ENCODE assay signal across 9 cellular contexts in the genomic region with DNA sequence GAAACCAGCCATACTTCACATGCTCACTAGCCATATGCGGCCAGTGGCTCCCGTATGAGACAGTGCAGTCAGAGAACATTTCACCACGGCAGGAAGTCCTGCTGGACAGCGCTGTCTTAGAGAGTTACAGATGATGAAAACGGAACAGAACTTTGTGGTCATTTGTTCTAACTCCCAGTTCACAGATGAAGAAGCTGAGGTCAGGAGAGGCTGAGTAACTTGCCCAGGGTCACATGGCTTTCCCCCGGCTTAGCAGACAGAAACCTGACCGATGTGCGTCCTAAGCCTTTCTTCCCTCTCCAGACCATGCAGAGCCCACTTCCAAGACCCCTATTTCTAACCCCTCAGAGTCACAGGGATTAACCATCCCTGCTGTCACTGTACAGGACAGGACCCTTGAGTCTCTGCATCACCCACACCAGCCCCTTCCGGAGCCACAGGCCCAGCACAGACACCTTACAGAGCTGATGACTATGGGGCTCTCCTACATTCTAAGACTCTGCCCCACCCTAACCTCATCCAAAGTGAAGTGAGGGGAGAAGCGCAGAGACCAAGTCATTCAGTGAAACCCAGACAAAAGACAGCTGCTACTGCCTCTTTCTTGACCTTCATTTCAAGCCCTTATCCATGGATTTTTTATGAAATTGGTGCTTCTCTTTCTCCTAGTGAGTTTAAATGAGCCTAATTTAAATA.
DNase-seq lines count a peak whose midpoint lies in the region; ATAC-seq and TF ChIP-seq lines count a peak whose summit lies in the region.
"Had no signal": no experiment of that assay in that cellular context is flagged by ENCODE, and none has a peak within 500 bp of the region (broad histone marks: within the 10 kb centered on the region; RNA-seq: fewer than 3 reads in every experiment).

No MANE protein-coding gene starts in this region.

- dilution Hi-C loops in mammary epithelial cell (cut with HindIII; ENCODE audit: low sequenced_read_pairs) = no loop called here

- peak in 1 of 2 donors; percentile 13 for ATAC-seq in CD4-positive, CD25-positive, alpha-beta regulatory T cell (ENCODE audit: low read depth in 2 of 2)
- ATAC-seq in GM19351 (IDR thresholded peaks at IDR 0.05; ENCODE audit: unreplicated experiment) (peak; percentile 80), HG03025 (IDR thresholded peaks at IDR 0.05; ENCODE audit: low FRiP score, unreplicated experiment) (peak; percentile 82)

- H2BK5ac ChIP-seq in mesendoderm (ENCODE audit: low read length) = no peak overlapping the region

- H3K79me2 ChIP-seq in SU-DHL-6 (ENCODE audit: insufficient read depth, low read length) (no peaks in the 10 kb centered on the region), mesendoderm (ENCODE audit: control insufficient read depth, insufficient read depth, low read length) (no peaks in the 10 kb centered on the region), mammary epithelial cell (ENCODE audit: insufficient read depth, low read length) (no peaks in the 10 kb centered on the region)

- in situ Hi-C loops in mammary epithelial cell (cut with MboI; ENCODE audit: low sequenced_read_pairs in 2 of 2) = no loop called here

- H3K23ac ChIP-seq in mesendoderm (ENCODE audit: low read length) = no peak overlapping the region

- no peak overlapping the region for H2BK15ac ChIP-seq in mesendoderm (replicated peaks; ENCODE audit: low read depth)

- H3K9me2 ChIP-seq in SU-DHL-6 (replicated peaks; ENCODE audit: insufficient read depth, low read length) = no peaks in the 10 kb centered on the region

- H2AK5ac ChIP-seq in mesendoderm (ENCODE audit: low read length) = no peak overlapping the region

- H3K27ac Mint-ChIP-seq in CD4-positive, CD25-positive, alpha-beta regulatory T cell = no peak overlapping the region

- H3K4ac ChIP-seq in mesendoderm (ENCODE audit: low read depth, low read length) = no peak overlapping the region

- peaks cover 0 to 25% (median 10%) of the 10 kb centered on the region in 4 donors for H3K4me1 Mint-ChIP-seq in CD4-positive, CD25-positive, alpha-beta regulatory T cell

- H3K4me1 ChIP-seq in CD4-positive, CD25-positive, alpha-beta regulatory T cell (ENCODE audit: control insufficient read depth, insufficient read depth, low read length, poor library complexity, severe bottlenecking) = peaks cover 5% of the 10 kb centered on the region
- H3K4me1 ChIP-seq in mesendoderm (ENCODE audit: control insufficient read depth, low read depth, low read length) = no peaks in the 10 kb centered on the region
- H3K4me1 ChIP-seq in mammary epithelial cell (ENCODE audit: insufficient read depth, low read length) = no peaks in the 10 kb centered on the region

- H3K4me3 Mint-ChIP-seq in CD4-positive, CD25-positive, alpha-beta regulatory T cell = peak overlapping the region in 1 of 4 donors; percentile 13

- TF ChIP-seq CTCF in SU-DHL-6 (IDR thresholded peaks at IDR 0.05; ENCODE audit: insufficient read depth, low read length, poor library complexity, severe bottlenecking) (no peak), mammary epithelial cell (conservative IDR thresholded peaks at IDR 0.05 in 1 of 2, IDR thresholded peaks at IDR 0.05 in 1 of 2; ENCODE audit: extremely low read depth in 1 of 2, insufficient read depth in 1 of 2, low read depth in 1 of 2, low read length in 2 of 2) (no peak)

- H3K4me3 ChIP-seq in CD4-positive, CD25-positive, alpha-beta regulatory T cell (ENCODE audit: low read depth, low read length) = peak overlapping the region; percentile 33
- H3K4me3 ChIP-seq in SU-DHL-6 (ENCODE audit: insufficient read depth, low read length, poor library complexity, severe bottlenecking) (no peak overlapping the region), mesendoderm (ENCODE audit: low read length) (no peak overlapping the region), mammary epithelial cell (replicated peaks in 1 of 3; ENCODE audit: insufficient read depth in 1 of 3, low read depth in 2 of 3, low read length in 3 of 3) (no peak overlapping the region)
- H3K4me3 ChIP-seq: SK-N-MC had no signal

- H3K9me3 ChIP-seq in CD4-positive, CD25-positive, alpha-beta regulatory T cell (ENCODE audit: control insufficient read depth in 2 of 2, low read length in 2 of 2) = no peaks in the 10 kb centered on the region
- no peaks in the 10 kb centered on the region for H3K9me3 ChIP-seq in SU-DHL-6 (ENCODE audit: insufficient read depth, low read length)
- H3K9me3 ChIP-seq in mammary epithelial cell (replicated peaks; ENCODE audit: insufficient read depth, low read length) = no peaks in the 10 kb centered on the region

- H3K27me3 ChIP-seq in CD4-positive, CD25-positive, alpha-beta regulatory T cell (ENCODE audit: control insufficient read depth, insufficient read depth, low read length) = no peaks in the 10 kb centered on the region
- no peaks in the 10 kb centered on the region for H3K27me3 ChIP-seq in SU-DHL-6 (ENCODE audit: low read length)
- no peaks in the 10 kb centered on the region for H3K27me3 ChIP-seq in mesendoderm (ENCODE audit: insufficient read depth, low read length, poor library complexity)
- no peaks in the 10 kb centered on the region for H3K27me3 ChIP-seq in mammary epithelial cell (ENCODE audit: insufficient read depth, low read length)

- no peak overlapping the region for H2BK120ac ChIP-seq in mesendoderm (ENCODE audit: low read depth, low read length)

- H2AFZ ChIP-seq in SU-DHL-6 (ENCODE audit: low read depth, low read length, severe bottlenecking) (peak overlapping the region; percentile 29), mammary epithelial cell (ENCODE audit: low read depth, low read length) (no peak overlapping the region)

- H3F3A ChIP-seq in SU-DHL-6 (ENCODE audit: insufficient read depth) = no peaks in the 10 kb centered on the region

- peak overlapping the region; percentile 34 for H3K4me2 ChIP-seq in SU-DHL-6 (ENCODE audit: low read depth, low read length, poor library complexity, severe bottlenecking)
- no peak overlapping the region for H3K4me2 ChIP-seq in mesendoderm (ENCODE audit: low read length)
- H3K4me2 ChIP-seq in mammary epithelial cell (ENCODE audit: insufficient read depth, low read depth, low read length) = no peak overlapping the region

- no peak overlapping the region for H4K5ac ChIP-seq in mesendoderm (ENCODE audit: low read length)

- H3K27ac ChIP-seq in CD4-positive, CD25-positive, alpha-beta regulatory T cell (ENCODE audit: insufficient read depth, low read length, poor library complexity, severe bottlenecking) = no peak overlapping the region
- no peak overlapping the region for H3K27ac ChIP-seq in SU-DHL-6 (ENCODE audit: low read depth, low read length)
- H3K27ac ChIP-seq in mesendoderm (ENCODE audit: low read depth, low read length) = no peak overlapping the region
- H3K27ac ChIP-seq in mammary epithelial cell (ENCODE audit: insufficient read depth, low read depth, low read length) = no peak overlapping the region
- H3K27ac ChIP-seq: SK-N-MC had no signal

- H3K56ac ChIP-seq in mesendoderm (ENCODE audit: low read length) = no peak overlapping the region

- DNase-seq in CD4-positive, CD25-positive, alpha-beta regulatory T cell = no peak
- DNase-seq in mesendoderm (no peak), NCI-H1436 treated with DMSO at 0.1 percent for 48 hours (lab: John Stamatoyannopoulos, UW) (no peak), mammary epithelial cell (no peak), amygdala (lab: John Stamatoyannopoulos, UW) (no peak)

- no TSS peak for BruUV-seq in mammary epithelial cell (replicated peaks; lab: Mats Ljungman, UMichigan)

- H3K27me3 Mint-ChIP-seq in CD4-positive, CD25-positive, alpha-beta regulatory T cell = no peaks in the 10 kb centered on the region

- no peaks in the 10 kb centered on the region for H3K79me1 ChIP-seq in mesendoderm (ENCODE audit: low read length)

- H3K18ac ChIP-seq in mesendoderm (ENCODE audit: low read length) = no peak overlapping the region

- no peaks in the 10 kb centered on the region for H3K36me3 Mint-ChIP-seq in CD4-positive, CD25-positive, alpha-beta regulatory T cell

- no peak overlapping the region for H4K8ac ChIP-seq in mesendoderm (ENCODE audit: low read depth, low read length)

- H3K9ac ChIP-seq in SU-DHL-6 (ENCODE audit: low read length) = no peak overlapping the region
- H3K9ac ChIP-seq in mesendoderm (ENCODE audit: low read length) = no peak overlapping the region
- no peak overlapping the region for H3K9ac ChIP-seq in mammary epithelial cell (ENCODE audit: insufficient read depth, low read length)

- intact Hi-C loops in mammary epithelial cell (cut with micrococcal nuclease) = no loop called here

- CTCF ChIA-PET in mammary epithelial cell (lab: Charles Lee; ENCODE audit: low non-redundant PET) = interaction anchor here (0.6 kb wide), 1 partner anchor 282 kb away, joined by 3 read pairs; no protein-coding TSS in a partner anchor

- no peaks in the 10 kb centered on the region for H3K36me3 ChIP-seq in CD4-positive, CD25-positive, alpha-beta regulatory T cell (ENCODE audit: control insufficient read depth, insufficient read depth, low read length)
- H3K36me3 ChIP-seq in SU-DHL-6 (ENCODE audit: low read length) (no peaks in the 10 kb centered on the region), mesendoderm (ENCODE audit: control insufficient read depth, insufficient read depth, low read length) (no peaks in the 10 kb centered on the region), mammary epithelial cell (ENCODE audit: insufficient read depth, low read length) (peaks cover 15% of the 10 kb centered on the region)

- no peaks in the 10 kb centered on the region for H3K9me3 Mint-ChIP-seq in CD4-positive, CD25-positive, alpha-beta regulatory T cell

- no CpG with 5 or more reads among the region's 10 CpGs for WGBS in mesendoderm (ENCODE audit: extremely low coverage, insufficient coverage, low lambda C conversion rate)
- 94% methylated on average over 10 of the region's 10 CpGs for WGBS in mammary epithelial cell (ENCODE audit: low coverage, missing lambda C conversion rate)

- H4K20me1 ChIP-seq in SU-DHL-6 (ENCODE audit: low read depth, low read length) = no peaks in the 10 kb centered on the region
- H4K20me1 ChIP-seq in mammary epithelial cell (ENCODE audit: insufficient read depth, low read length) = no peaks in the 10 kb centered on the region
